Comparison of ENCODE assay signal across 1 cellular context in the genomic region with DNA sequence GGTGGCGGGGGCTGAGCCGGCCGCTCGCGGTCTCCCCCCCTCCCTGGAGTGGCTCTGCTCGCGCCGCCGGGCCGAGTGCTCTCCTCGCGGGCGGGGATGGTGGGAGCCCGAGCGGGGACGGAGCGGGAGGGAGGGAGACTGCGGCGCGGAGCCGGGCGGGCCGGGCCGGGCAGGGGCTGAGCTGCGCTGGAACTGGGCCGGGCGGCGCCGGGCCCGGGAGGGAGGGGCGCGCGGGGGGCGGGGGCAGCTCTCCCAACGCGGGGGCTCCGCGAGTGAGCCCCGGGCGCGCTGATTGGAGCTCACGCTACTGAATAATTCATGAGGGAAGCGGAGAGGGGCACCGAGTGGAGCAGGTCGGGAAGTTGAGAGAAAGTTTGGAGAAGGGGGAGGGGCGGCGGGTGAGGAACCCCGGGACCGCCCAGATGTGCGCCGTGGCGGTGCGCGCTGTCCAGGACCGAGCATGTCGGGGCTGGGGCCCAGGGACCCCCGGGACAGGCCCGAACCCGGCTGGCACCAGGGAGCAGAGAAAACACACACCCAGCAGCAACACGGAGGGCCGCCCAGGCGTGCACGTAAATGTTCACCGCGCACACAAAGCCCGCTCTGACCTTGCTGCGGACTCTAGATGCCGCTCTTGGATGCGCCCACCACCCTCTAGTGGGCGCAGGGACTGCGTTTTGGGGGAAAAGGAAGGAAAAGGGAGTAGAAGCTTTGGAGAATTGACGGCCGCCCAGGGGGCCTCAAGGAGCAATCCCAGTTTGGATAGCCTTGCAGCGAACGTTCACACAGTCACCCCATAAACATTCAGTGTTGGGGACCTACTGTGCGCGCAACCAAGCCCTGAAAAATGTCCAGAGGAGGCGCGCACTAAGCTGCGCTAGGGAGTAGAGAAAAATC.
TF ChIP-seq lines count a peak whose summit lies in the region.

A gene (minus strand): TSS at position 194 of the 897 bp plus-strand sequence. CDS start 493 bp downstream, outside the sequence.

TF ChIP-seq in K562, 482 proteins besides CTCF, POLR2A, EP300 and RAD21 (continued from another document and continues in another):
- TF ChIP-seq, protein P1, sequence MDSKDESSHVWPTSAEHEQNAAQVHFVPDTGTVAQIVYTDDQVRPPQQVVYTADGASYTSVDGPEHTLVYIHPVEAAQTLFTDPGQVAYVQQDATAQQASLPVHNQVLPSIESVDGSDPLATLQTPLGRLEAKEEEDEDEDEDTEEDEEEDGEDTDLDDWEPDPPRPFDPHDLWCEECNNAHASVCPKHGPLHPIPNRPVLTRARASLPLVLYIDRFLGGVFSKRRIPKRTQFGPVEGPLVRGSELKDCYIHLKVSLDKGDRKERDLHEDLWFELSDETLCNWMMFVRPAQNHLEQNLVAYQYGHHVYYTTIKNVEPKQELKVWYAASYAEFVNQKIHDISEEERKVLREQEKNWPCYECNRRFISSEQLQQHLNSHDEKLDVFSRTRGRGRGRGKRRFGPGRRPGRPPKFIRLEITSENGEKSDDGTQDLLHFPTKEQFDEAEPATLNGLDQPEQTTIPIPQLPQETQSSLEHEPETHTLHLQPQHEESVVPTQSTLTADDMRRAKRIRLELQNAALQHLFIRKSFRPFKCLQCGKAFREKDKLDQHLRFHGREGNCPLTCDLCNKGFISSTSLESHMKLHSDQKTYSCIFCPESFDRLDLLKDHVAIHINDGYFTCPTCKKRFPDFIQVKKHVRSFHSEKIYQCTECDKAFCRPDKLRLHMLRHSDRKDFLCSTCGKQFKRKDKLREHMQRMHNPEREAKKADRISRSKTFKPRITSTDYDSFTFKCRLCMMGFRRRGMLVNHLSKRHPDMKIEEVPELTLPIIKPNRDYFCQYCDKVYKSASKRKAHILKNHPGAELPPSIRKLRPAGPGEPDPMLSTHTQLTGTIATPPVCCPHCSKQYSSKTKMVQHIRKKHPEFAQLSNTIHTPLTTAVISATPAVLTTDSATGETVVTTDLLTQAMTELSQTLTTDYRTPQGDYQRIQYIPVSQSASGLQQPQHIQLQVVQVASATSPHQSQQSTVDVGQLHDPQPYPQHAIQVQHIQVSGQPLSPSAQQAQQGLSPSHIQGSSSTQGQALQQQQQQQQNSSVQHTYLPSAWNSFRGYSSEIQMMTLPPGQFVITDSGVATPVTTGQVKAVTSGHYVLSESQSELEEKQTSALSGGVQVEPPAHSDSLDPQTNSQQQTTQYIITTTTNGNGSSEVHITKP (IDR thresholded peaks at IDR 0.05; ENCODE audit: partially characterized antibody), result peak; percentile 64
- TF ChIP-seq GATAD2A (IDR thresholded peaks at IDR 0.05) (peak; percentile 75; the same call in 1 of the 2 replicates), ZNF717 (CRISPR knock-in tag; IDR thresholded peaks at IDR 0.05) (no peak), ZNF347 (CRISPR knock-in tag; IDR thresholded peaks at IDR 0.05; ENCODE audit: low read depth) (no peak), ZNF507 (tag; conservative IDR thresholded peaks at IDR 0.05) (no peak), ETV1 (tag; conservative IDR thresholded peaks at IDR 0.05; ENCODE audit: low read depth) (no peak), SP2 (IDR thresholded peaks at IDR 0.05; ENCODE audit: extremely low read depth, low read depth, low read length, poor library complexity, severe bottlenecking) (no peak), TAF7 (tag; IDR thresholded peaks at IDR 0.05) (no peak), SMARCA4 (IDR thresholded peaks at IDR 0.05) (peak; percentile 74), SMAD1 (IDR thresholded peaks at IDR 0.05; ENCODE audit: low read depth, low read length, partially characterized antibody) (no peak), HLTF (IDR thresholded peaks at IDR 0.05) (no peak; the same call in 1 of the 2 replicates), TAF1 (IDR thresholded peaks at IDR 0.05; ENCODE audit: control insufficient read depth, extremely low read depth, insufficient read depth, low read length, severe bottlenecking) (peak; percentile 34), NFXL1 (CRISPR knock-in tag; IDR thresholded peaks at IDR 0.05) (no peak), ZNF184 (CRISPR knock-in tag; IDR thresholded peaks at IDR 0.05) (no peak), PHF21A (IDR thresholded peaks at IDR 0.05; ENCODE audit: borderline replicate concordance, low read depth) (0 out of 2 replicates have a peak, but pooled peaks have one; percentile 69), FOXJ2 (tag; IDR thresholded peaks at IDR 0.05) (no peak), EGR1 (conservative IDR thresholded peaks at IDR 0.05) (0 out of 2 replicates have a peak, but pooled peaks have one; percentile 16), ZNF3 (CRISPR knock-in tag; IDR thresholded peaks at IDR 0.05) (no peak), SRSF3 (IDR thresholded peaks at IDR 0.05; ENCODE audit: insufficient read depth, low read length) (no peak)
- TF ChIP-seq, protein P2, sequence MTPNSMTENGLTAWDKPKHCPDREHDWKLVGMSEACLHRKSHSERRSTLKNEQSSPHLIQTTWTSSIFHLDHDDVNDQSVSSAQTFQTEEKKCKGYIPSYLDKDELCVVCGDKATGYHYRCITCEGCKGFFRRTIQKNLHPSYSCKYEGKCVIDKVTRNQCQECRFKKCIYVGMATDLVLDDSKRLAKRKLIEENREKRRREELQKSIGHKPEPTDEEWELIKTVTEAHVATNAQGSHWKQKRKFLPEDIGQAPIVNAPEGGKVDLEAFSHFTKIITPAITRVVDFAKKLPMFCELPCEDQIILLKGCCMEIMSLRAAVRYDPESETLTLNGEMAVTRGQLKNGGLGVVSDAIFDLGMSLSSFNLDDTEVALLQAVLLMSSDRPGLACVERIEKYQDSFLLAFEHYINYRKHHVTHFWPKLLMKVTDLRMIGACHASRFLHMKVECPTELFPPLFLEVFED (CRISPR knock-in tag; conservative IDR thresholded peaks at IDR 0.05), result 0 out of 2 replicates have a peak, but pooled peaks have one; percentile 47
- TF ChIP-seq, protein P3, sequence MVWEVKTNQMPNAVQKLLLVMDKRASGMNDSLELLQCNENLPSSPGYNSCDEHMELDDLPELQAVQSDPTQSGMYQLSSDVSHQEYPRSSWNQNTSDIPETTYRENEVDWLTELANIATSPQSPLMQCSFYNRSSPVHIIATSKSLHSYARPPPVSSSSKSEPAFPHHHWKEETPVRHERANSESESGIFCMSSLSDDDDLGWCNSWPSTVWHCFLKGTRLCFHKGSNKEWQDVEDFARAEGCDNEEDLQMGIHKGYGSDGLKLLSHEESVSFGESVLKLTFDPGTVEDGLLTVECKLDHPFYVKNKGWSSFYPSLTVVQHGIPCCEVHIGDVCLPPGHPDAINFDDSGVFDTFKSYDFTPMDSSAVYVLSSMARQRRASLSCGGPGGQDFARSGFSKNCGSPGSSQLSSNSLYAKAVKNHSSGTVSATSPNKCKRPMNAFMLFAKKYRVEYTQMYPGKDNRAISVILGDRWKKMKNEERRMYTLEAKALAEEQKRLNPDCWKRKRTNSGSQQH (CRISPR knock-in tag; IDR thresholded peaks at IDR 0.05), result no peak
- TF ChIP-seq, protein P4, sequence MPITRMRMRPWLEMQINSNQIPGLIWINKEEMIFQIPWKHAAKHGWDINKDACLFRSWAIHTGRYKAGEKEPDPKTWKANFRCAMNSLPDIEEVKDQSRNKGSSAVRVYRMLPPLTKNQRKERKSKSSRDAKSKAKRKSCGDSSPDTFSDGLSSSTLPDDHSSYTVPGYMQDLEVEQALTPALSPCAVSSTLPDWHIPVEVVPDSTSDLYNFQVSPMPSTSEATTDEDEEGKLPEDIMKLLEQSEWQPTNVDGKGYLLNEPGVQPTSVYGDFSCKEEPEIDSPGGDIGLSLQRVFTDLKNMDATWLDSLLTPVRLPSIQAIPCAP (CRISPR knock-in tag; IDR thresholded peaks at IDR 0.05; ENCODE audit: borderline replicate concordance), result no peak
- TF ChIP-seq, protein P5, sequence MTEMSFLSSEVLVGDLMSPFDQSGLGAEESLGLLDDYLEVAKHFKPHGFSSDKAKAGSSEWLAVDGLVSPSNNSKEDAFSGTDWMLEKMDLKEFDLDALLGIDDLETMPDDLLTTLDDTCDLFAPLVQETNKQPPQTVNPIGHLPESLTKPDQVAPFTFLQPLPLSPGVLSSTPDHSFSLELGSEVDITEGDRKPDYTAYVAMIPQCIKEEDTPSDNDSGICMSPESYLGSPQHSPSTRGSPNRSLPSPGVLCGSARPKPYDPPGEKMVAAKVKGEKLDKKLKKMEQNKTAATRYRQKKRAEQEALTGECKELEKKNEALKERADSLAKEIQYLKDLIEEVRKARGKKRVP (CRISPR knock-in tag; IDR thresholded peaks at IDR 0.05), result no peak
- TF ChIP-seq, protein P6, sequence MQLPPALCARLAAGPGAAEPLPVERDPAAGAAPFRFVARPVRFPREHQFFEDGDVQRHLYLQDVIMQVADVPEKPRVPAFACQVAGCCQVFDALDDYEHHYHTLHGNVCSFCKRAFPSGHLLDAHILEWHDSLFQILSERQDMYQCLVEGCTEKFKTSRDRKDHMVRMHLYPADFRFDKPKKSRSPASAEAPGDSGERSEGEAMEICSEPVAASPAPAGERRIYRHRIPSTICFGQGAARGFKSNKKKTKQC (CRISPR knock-in tag; IDR thresholded peaks at IDR 0.05), result peak; percentile 85; the same call in 1 of the 2 replicates
- TF ChIP-seq, protein P7, sequence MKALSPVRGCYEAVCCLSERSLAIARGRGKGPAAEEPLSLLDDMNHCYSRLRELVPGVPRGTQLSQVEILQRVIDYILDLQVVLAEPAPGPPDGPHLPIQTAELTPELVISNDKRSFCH (CRISPR knock-in tag; IDR thresholded peaks at IDR 0.05), result no peak
- TF ChIP-seq, protein P7 (tag; IDR thresholded peaks at IDR 0.05), result 0 out of 2 replicates have a peak, but pooled peaks have one; percentile 30
- TF ChIP-seq, protein P8, sequence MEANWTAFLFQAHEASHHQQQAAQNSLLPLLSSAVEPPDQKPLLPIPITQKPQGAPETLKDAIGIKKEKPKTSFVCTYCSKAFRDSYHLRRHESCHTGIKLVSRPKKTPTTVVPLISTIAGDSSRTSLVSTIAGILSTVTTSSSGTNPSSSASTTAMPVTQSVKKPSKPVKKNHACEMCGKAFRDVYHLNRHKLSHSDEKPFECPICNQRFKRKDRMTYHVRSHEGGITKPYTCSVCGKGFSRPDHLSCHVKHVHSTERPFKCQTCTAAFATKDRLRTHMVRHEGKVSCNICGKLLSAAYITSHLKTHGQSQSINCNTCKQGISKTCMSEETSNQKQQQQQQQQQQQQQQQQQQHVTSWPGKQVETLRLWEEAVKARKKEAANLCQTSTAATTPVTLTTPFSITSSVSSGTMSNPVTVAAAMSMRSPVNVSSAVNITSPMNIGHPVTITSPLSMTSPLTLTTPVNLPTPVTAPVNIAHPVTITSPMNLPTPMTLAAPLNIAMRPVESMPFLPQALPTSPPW (CRISPR knock-in tag; IDR thresholded peaks at IDR 0.05), result peak; percentile 93
- TF ChIP-seq, protein P9, sequence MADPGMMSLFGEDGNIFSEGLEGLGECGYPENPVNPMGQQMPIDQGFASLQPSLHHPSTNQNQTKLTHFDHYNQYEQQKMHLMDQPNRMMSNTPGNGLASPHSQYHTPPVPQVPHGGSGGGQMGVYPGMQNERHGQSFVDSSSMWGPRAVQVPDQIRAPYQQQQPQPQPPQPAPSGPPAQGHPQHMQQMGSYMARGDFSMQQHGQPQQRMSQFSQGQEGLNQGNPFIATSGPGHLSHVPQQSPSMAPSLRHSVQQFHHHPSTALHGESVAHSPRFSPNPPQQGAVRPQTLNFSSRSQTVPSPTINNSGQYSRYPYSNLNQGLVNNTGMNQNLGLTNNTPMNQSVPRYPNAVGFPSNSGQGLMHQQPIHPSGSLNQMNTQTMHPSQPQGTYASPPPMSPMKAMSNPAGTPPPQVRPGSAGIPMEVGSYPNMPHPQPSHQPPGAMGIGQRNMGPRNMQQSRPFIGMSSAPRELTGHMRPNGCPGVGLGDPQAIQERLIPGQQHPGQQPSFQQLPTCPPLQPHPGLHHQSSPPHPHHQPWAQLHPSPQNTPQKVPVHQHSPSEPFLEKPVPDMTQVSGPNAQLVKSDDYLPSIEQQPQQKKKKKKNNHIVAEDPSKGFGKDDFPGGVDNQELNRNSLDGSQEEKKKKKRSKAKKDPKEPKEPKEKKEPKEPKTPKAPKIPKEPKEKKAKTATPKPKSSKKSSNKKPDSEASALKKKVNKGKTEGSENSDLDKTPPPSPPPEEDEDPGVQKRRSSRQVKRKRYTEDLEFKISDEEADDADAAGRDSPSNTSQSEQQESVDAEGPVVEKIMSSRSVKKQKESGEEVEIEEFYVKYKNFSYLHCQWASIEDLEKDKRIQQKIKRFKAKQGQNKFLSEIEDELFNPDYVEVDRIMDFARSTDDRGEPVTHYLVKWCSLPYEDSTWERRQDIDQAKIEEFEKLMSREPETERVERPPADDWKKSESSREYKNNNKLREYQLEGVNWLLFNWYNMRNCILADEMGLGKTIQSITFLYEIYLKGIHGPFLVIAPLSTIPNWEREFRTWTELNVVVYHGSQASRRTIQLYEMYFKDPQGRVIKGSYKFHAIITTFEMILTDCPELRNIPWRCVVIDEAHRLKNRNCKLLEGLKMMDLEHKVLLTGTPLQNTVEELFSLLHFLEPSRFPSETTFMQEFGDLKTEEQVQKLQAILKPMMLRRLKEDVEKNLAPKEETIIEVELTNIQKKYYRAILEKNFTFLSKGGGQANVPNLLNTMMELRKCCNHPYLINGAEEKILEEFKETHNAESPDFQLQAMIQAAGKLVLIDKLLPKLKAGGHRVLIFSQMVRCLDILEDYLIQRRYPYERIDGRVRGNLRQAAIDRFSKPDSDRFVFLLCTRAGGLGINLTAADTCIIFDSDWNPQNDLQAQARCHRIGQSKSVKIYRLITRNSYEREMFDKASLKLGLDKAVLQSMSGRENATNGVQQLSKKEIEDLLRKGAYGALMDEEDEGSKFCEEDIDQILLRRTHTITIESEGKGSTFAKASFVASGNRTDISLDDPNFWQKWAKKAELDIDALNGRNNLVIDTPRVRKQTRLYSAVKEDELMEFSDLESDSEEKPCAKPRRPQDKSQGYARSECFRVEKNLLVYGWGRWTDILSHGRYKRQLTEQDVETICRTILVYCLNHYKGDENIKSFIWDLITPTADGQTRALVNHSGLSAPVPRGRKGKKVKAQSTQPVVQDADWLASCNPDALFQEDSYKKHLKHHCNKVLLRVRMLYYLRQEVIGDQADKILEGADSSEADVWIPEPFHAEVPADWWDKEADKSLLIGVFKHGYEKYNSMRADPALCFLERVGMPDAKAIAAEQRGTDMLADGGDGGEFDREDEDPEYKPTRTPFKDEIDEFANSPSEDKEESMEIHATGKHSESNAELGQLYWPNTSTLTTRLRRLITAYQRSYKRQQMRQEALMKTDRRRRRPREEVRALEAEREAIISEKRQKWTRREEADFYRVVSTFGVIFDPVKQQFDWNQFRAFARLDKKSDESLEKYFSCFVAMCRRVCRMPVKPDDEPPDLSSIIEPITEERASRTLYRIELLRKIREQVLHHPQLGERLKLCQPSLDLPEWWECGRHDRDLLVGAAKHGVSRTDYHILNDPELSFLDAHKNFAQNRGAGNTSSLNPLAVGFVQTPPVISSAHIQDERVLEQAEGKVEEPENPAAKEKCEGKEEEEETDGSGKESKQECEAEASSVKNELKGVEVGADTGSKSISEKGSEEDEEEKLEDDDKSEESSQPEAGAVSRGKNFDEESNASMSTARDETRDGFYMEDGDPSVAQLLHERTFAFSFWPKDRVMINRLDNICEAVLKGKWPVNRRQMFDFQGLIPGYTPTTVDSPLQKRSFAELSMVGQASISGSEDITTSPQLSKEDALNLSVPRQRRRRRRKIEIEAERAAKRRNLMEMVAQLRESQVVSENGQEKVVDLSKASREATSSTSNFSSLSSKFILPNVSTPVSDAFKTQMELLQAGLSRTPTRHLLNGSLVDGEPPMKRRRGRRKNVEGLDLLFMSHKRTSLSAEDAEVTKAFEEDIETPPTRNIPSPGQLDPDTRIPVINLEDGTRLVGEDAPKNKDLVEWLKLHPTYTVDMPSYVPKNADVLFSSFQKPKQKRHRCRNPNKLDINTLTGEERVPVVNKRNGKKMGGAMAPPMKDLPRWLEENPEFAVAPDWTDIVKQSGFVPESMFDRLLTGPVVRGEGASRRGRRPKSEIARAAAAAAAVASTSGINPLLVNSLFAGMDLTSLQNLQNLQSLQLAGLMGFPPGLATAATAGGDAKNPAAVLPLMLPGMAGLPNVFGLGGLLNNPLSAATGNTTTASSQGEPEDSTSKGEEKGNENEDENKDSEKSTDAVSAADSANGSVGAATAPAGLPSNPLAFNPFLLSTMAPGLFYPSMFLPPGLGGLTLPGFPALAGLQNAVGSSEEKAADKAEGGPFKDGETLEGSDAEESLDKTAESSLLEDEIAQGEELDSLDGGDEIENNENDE (IDR thresholded peaks at IDR 0.05; ENCODE audit: low read depth, low read length), result no peak
